ENCODE assay signal across 8 cellular contexts in the genomic region with DNA sequence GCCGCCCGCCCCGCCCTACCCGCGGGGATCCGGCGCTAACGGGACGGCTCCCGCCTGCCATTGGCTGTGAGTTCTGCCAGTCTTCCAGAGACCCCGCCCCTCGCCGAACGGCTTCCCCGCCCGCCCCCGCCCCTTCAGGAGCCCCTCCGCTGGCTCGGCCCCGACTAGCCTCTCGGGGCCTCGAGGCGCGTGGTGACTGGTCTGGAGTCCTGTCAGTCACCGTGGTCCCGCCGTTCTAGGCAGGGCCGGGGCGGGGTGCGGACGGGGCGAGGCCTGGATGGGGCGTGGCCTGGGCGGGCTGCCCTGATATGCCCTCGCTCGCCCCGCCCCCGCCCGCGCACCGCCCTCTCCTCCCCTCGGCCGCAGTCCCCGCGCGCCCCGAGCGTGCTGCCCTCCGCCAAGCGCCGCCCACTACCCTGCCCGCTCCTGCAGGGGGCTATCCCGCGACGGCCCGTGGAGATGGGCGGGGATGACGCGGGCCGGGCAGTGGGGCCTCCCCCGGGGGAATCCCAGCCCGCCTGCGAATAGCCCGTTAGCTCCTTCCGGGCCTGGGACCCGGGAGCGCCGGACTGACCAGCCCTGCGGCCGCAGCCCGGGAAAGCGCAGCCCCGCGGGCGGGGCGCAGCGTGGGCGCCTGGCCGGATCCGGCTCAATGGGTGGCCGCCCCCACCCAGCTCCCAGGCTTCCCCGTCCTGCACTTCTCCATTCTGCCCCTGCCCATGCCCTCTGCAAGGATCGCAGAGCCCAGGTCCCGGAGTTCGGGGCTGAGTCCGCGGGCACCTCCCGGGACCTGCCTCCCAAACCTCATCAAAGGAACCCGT. TPM values are rescaled to one million over a fixed set of nuclear protein-coding genes. Genes with fewer than 3 reads are reported as not detected.
DNase-seq lines count a peak whose midpoint lies in the region; ATAC-seq and TF ChIP-seq lines count a peak whose summit lies in the region.

No MANE protein-coding gene starts in this region.

- H3K27ac ChIP-seq in psoas muscle, result peak overlapping the region; percentile 59
- H3K27ac ChIP-seq in urinary bladder (ENCODE audit: low read depth), result peak overlapping the region; percentile 80

- peak; percentile 96 for DNase-seq in NCI-H1694 (lab: John Stamatoyannopoulos, UW)
- DNase-seq in T-helper 1 cell, result peak; percentile 98 to 100 (median 100)
- peak; percentile 64 to 100 (median 99) for DNase-seq in amygdala (lab: John Stamatoyannopoulos, UW)
- DNase-seq in left ventricle myocardium superior, result peak; percentile 100
- peak; percentile 100 for DNase-seq in psoas muscle

- H3K4me3 ChIP-seq in psoas muscle (peak overlapping the region; percentile 84), urinary bladder (ENCODE audit: low read depth, low read length) (peak overlapping the region; percentile 82)

- intact Hi-C loops in left ventricle myocardium superior (cut with micrococcal nuclease), result no loop called here
- intact Hi-C loops in psoas muscle (cut with DNase I), result no loop called here

- no peaks in the 10 kb centered on the region for H3K36me3 ChIP-seq in psoas muscle (ENCODE audit: insufficient read depth in 1 of 2, low read depth in 1 of 2)
- H3K36me3 ChIP-seq in urinary bladder (ENCODE audit: insufficient read depth), result no peaks in the 10 kb centered on the region

- no peak for TF ChIP-seq CTCF in psoas muscle (IDR thresholded peaks at IDR 0.05)

- peaks cover 4% of the 10 kb centered on the region for H3K4me1 ChIP-seq in psoas muscle
- peaks cover 2% of the 10 kb centered on the region for H3K4me1 ChIP-seq in urinary bladder (ENCODE audit: insufficient read depth)

- H3K27me3 ChIP-seq in psoas muscle (ENCODE audit: insufficient read depth in 3 of 3, low read length in 2 of 3), result no peaks in the 10 kb centered on the region

- 0 to 1% (median 1%) methylated on average over 36 to 89 of the region's 89 CpGs for WGBS in psoas muscle, 3 donors
- WGBS in urinary bladder, result under 1% methylated on average over 87 of the region's 89 CpGs

- no peaks in the 10 kb centered on the region for H3K9me3 ChIP-seq in psoas muscle

- ATAC-seq in GM18499 (IDR thresholded peaks at IDR 0.05; ENCODE audit: insufficient read depth, unreplicated experiment), result peak; percentile 52
- peak; percentile 84 for ATAC-seq in HG02938 (IDR thresholded peaks at IDR 0.05; ENCODE audit: unreplicated experiment)
- peak; percentile 97 for ATAC-seq in left ventricle myocardium superior
- peak; percentile 98 to 99 (median 99) for ATAC-seq in psoas muscle

RNA-seq across cellular contexts. Expression of gene HIP1, which starts 0.4 kb away (rescaled TPM):
- 17.8 TPM for total RNA-seq in left ventricle myocardium superior
- total RNA-seq in psoas muscle, result 10 to 100 TPM in 1 of 4 donors, 1 to 10 TPM in 3; 5.4 to 11.9 (median 7.1) TPM
- polyA plus RNA-seq in psoas muscle, result 1 to 10 TPM; 2.5 to 3.9 (median 3.7) TPM
- total RNA-seq in urinary bladder, result 15.0 TPM
- polyA plus RNA-seq in urinary bladder, result 17.7 TPM

RNA-seq across cellular contexts. Expression of gene CCL26, which starts 32.8 kb away (rescaled TPM):
- total RNA-seq in left ventricle myocardium superior, result not detected
- not detected for total RNA-seq in psoas muscle
- polyA plus RNA-seq in psoas muscle, result under 1 TPM in 2 of 3 donors, not detected in 1; 0.27 to 0.34 TPM
- 1.5 TPM for total RNA-seq in urinary bladder
- polyA plus RNA-seq in urinary bladder, result 1.1 TPM

Comparison
In these comparisons a context has a peak if more than half of its experiments do, and no peak if none do; other contexts are left out.
1. Peak in every context shown above with its lines: DNase-seq, ATAC-seq, H3K4me3 ChIP-seq and H3K27ac ChIP-seq.